In genomic region chr9:5851445-5851844, GRCh38 we compare ENCODE assay signal across 8 cellular contexts. TPM values are rescaled to one million over a fixed set of nuclear protein-coding genes. Genes with fewer than 3 reads are reported as not detected.
A peak's percentile ranks its signal among the peaks of the same experiment; 100 is the strongest.
DNase-seq lines count a peak whose midpoint lies in the region; ATAC-seq and TF ChIP-seq lines count a peak whose summit lies in the region.

No MANE protein-coding gene starts in this region.

- CTCF ChIA-PET in WTC11 (lab: Charles Lee), result no interaction called here

- no peak overlapping the region for H3K4me3 ChIP-seq in ovary

- intact Hi-C loops in ovary (cut with DNase I), result no loop called here

- ATAC-seq in GM19468 (IDR thresholded peaks at IDR 0.05; ENCODE audit: extremely low read depth, unreplicated experiment), result peak; percentile 85
- ATAC-seq in HG03469 (IDR thresholded peaks at IDR 0.05; ENCODE audit: unreplicated experiment), result peak; percentile 93
- ATAC-seq in natural killer cell treated with Interleukin-12 subunit alpha and Interleukin-12 subunit beta and Interleukin-15 and Interleukin-18, amount 100 ng/mL, for 72 hours, result peak; percentile 96 to 99
- no peak for ATAC-seq in WTC11

- TF ChIP-seq EP300 in ovary (IDR thresholded peaks at IDR 0.05), result no peak

- no peaks in the 10 kb centered on the region for H3K9me3 Mint-ChIP-seq in natural killer cell treated with Interleukin-12 subunit alpha and Interleukin-12 subunit beta and Interleukin-15 and Interleukin-18, amount 100 ng/mL, for 72 hours
- no peaks in the 10 kb centered on the region for H3K9me3 Mint-ChIP-seq in WTC11

- POLR2A ChIA-PET in WTC11 (lab: Charles Lee), result no interaction called here

- no peak for TF ChIP-seq CTCF in WTC11 (IDR thresholded peaks at IDR 0.05)
- no peak for TF ChIP-seq CTCF in ovary (IDR thresholded peaks at IDR 0.05)

- 80 to 87% (median 82%) methylated on average over 2 of the region's 2 CpGs for WGBS in ovary, 3 donors

- H3K27me3 Mint-ChIP-seq in natural killer cell treated with Interleukin-12 subunit alpha and Interleukin-12 subunit beta and Interleukin-15 and Interleukin-18, amount 100 ng/mL, for 72 hours, result no peaks in the 10 kb centered on the region
- no peaks in the 10 kb centered on the region; the same call in none of the 2 replicates for H3K27me3 Mint-ChIP-seq in WTC11 (ENCODE audit: low read depth)

- H3K9me3 ChIP-seq in ovary, result no peaks in the 10 kb centered on the region

- no peaks in the 10 kb centered on the region for H3K36me3 Mint-ChIP-seq in natural killer cell treated with Interleukin-12 subunit alpha and Interleukin-12 subunit beta and Interleukin-15 and Interleukin-18, amount 100 ng/mL, for 72 hours
- H3K36me3 Mint-ChIP-seq in WTC11, result no peaks in the 10 kb centered on the region

- peaks cover 63 to 66% of the 10 kb centered on the region in 2 donors for H3K4me1 Mint-ChIP-seq in natural killer cell treated with Interleukin-12 subunit alpha and Interleukin-12 subunit beta and Interleukin-15 and Interleukin-18, amount 100 ng/mL, for 72 hours (ENCODE audit: low read depth in 2 of 2)
- H3K4me1 Mint-ChIP-seq in WTC11, result no peaks in the 10 kb centered on the region

- H3K27me3 ChIP-seq in ovary, result no peaks in the 10 kb centered on the region

- peak; percentile 27 for DNase-seq in Daoy (ENCODE audit: low read depth)
- peak; percentile 43 to 50 for DNase-seq in activated T-cell treated with anti-CD3 and anti-CD28 coated beads, Interleukin-2, amount 50 U/mL, for 48 hours
- DNase-seq in natural killer cell treated with Interleukin-12 subunit alpha and Interleukin-12 subunit beta and Interleukin-15 and Interleukin-18, amount 100 ng/mL, for 72 hours (ENCODE audit: low spot score), result peak; percentile 85
- DNase-seq in WTC11 (ENCODE audit: low spot score), result no peak
- no peak for DNase-seq in iPS-NIHi7 (ENCODE audit: extremely low spot score)
- DNase-seq in ovary, result no peak

- no peak for TF ChIP-seq POLR2A in ovary (IDR thresholded peaks at IDR 0.05)

- no peaks in the 10 kb centered on the region for H3K36me3 ChIP-seq in ovary

- H3K27ac Mint-ChIP-seq in natural killer cell treated with Interleukin-12 subunit alpha and Interleukin-12 subunit beta and Interleukin-15 and Interleukin-18, amount 100 ng/mL, for 72 hours, result peak overlapping the region; percentile 70 to 92
- H3K27ac Mint-ChIP-seq in WTC11, result no peak overlapping the region

- peak overlapping the region; percentile 69 for H3K4me3 Mint-ChIP-seq in natural killer cell treated with Interleukin-12 subunit alpha and Interleukin-12 subunit beta and Interleukin-15 and Interleukin-18, amount 100 ng/mL, for 72 hours
- no peak overlapping the region for H3K4me3 Mint-ChIP-seq in WTC11

- no peaks in the 10 kb centered on the region for H3K4me1 ChIP-seq in ovary (ENCODE audit: insufficient read depth)

- H3K27ac ChIP-seq in ovary, result no peak overlapping the region

TF ChIP-seq in WTC11, 78 proteins besides CTCF, POLR2A, EP300 and RAD21:
- TF ChIP-seq AR (CRISPR knock-in tag; IDR thresholded peaks at IDR 0.05), result no peak
- no peak for TF ChIP-seq SMAD3 (CRISPR knock-in tag; IDR thresholded peaks at IDR 0.05; ENCODE audit: borderline replicate concordance)
- no peak for TF ChIP-seq ZNF532 (CRISPR knock-in tag; IDR thresholded peaks at IDR 0.05; ENCODE audit: borderline replicate concordance)
- no peak for TF ChIP-seq ZNF138 (CRISPR knock-in tag; conservative IDR thresholded peaks at IDR 0.05)
- no peak for TF ChIP-seq KAT7 (CRISPR knock-in tag; IDR thresholded peaks at IDR 0.05; ENCODE audit: borderline replicate concordance)
- no peak for TF ChIP-seq JUN (CRISPR knock-in tag; IDR thresholded peaks at IDR 0.05)
- no peak for TF ChIP-seq CBFB (CRISPR knock-in tag; IDR thresholded peaks at IDR 0.05; ENCODE audit: low read depth)
- TF ChIP-seq PREB (CRISPR knock-in tag; IDR thresholded peaks at IDR 0.05; ENCODE audit: borderline replicate concordance), result no peak
- no peak for TF ChIP-seq RORB (CRISPR knock-in tag; IDR thresholded peaks at IDR 0.05)
- TF ChIP-seq MXD4 (CRISPR knock-in tag; IDR thresholded peaks at IDR 0.05; ENCODE audit: borderline replicate concordance), result no peak
TF ChIP-seq in WTC11: peak in this region for 0.

RNA-seq across cellular contexts. Expression of gene ERMP1, which starts 18.5 kb away (rescaled TPM):
- 11.7 and 13.3 TPM in 2 replicates for total RNA-seq in Daoy (2014; rRNA removed; shearing (Covaris generic))
- total RNA-seq in natural killer cell treated with Interleukin-12 subunit alpha and Interleukin-12 subunit beta and Interleukin-15 and Interleukin-18, amount 100 ng/mL, for 72 hours, result 10 to 100 TPM; 17.7 to 28.0 TPM
- total RNA-seq in WTC11 (2021) (25.4 to 28.8 TPM (median 28.8 TPM) in 3 replicates), ovary (10 to 100 TPM in 6 of 7 donors, 1 to 10 TPM in 1; 9.4 to 18.3 (median 14.8) TPM)
- polyA plus RNA-seq in ovary, result 100 to 1,000 TPM in 1 of 2 donors, 1 to 10 TPM in 1; 8.3 to 217 TPM

RNA-seq across cellular contexts. Expression of gene MLANA, which starts 39.2 kb away (rescaled TPM):
- total RNA-seq in Daoy (2014; rRNA removed; shearing (Covaris generic)), result not detected in 2 replicates
- not detected for total RNA-seq in natural killer cell treated with Interleukin-12 subunit alpha and Interleukin-12 subunit beta and Interleukin-15 and Interleukin-18, amount 100 ng/mL, for 72 hours
- not detected in 3 replicates for total RNA-seq in WTC11 (2021)
- not detected for total RNA-seq in ovary
- not detected for polyA plus RNA-seq in ovary

Comparison
In these comparisons a context has a peak if more than half of its experiments do, and no peak if none do; other contexts are left out.
1. DNase-seq: peak in Daoy (single experiment), activated T-cell treated with anti-CD3 and anti-CD28 coated beads, Interleukin-2, amount 50 U/mL, for 48 hours (2 of 2) and natural killer cell treated with Interleukin-12 subunit alpha and Interleukin-12 subunit beta and Interleukin-15 and Interleukin-18, amount 100 ng/mL, for 72 hours (single experiment); none in WTC11 (single experiment), iPS-NIHi7 (single experiment) and ovary (0 of 5).